In genomic region chr20:14824996-14825395, GRCh38 we compare ENCODE assay signal across 33 cellular contexts.
"Had no signal": no experiment of that assay in that cellular context is flagged by ENCODE, and none has a peak within 500 bp of the region (broad histone marks: within the 10 kb centered on the region; RNA-seq: fewer than 3 reads in every experiment).

No MANE protein-coding gene starts in this region.

- H3K9me3 ChIP-seq: ascending aorta had no signal

- H3K36me3 Mint-ChIP-seq: activated CD8-positive, alpha-beta memory T cell treated with anti-CD3 and anti-CD28 coated beads, Interleukin-2, amount 10 ng/mL, durations not matched to agents 7 days and 5 days; activated naive CD4-positive, alpha-beta T cell treated with anti-CD3 and anti-CD28 coated beads, Interleukin-2, amount 50 U/mL, for 72 hours; brain; T-cell had no signal

- H3K27me3 ChIP-seq: ascending aorta, cardiac muscle cell had no signal

- H3K4me3 ChIP-seq: ascending aorta, cardiac muscle cell, SK-N-MC had no signal

- H3K4me1 ChIP-seq: ascending aorta had no signal

- H3K4me3 Mint-ChIP-seq: activated B cell treated with CpG ODN at 0.5 μM for 24 hours; activated CD4-positive, alpha-beta T cell treated with anti-CD3 and anti-CD28 coated beads, Interleukin-2, amount 10 ng/mL, durations not matched to agents 24 days and 14 days; activated CD8-positive, alpha-beta memory T cell treated with anti-CD3 and anti-CD28 coated beads, Interleukin-2, amount 10 ng/mL, durations not matched to agents 7 days and 5 days; activated naive CD8-positive, alpha-beta T cell treated with anti-CD3 and anti-CD28 coated beads, Interleukin-2, amount 50 U/mL, for 24 hours; activated T-cell treated with anti-CD3 and anti-CD28 coated beads, Interleukin-2, amount 50 U/mL, for 24 hours; activated T-helper 1 cell treated with anti-CD3 and anti-CD28 coated beads, Interleukin-12 subunit alpha, Interleukin-12 subunit beta, Interleukin-2, Interleukin-4 antibody, amounts not matched to agents 30 ng/mL and 10 ng/mL and 1 ng/mL, durations not matched to agents 14 hours and 24 hours and 36 hours; T-cell had no signal

- H3K27ac Mint-ChIP-seq: activated B cell treated with CpG ODN at 0.5 μM for 24 hours; activated CD4-positive, alpha-beta T cell treated with anti-CD3 and anti-CD28 coated beads, Interleukin-2, amount 10 ng/mL, durations not matched to agents 24 days and 14 days; activated CD8-positive, alpha-beta memory T cell treated with anti-CD3 and anti-CD28 coated beads, Interleukin-2, amount 10 ng/mL, durations not matched to agents 7 days and 5 days; activated naive CD4-positive, alpha-beta T cell treated with anti-CD3 and anti-CD28 coated beads, Interleukin-2, amount 50 U/mL, for 72 hours; activated naive CD8-positive, alpha-beta T cell treated with anti-CD3 and anti-CD28 coated beads, Interleukin-2, amount 50 U/mL, for 24 hours; activated T-cell treated with anti-CD3 and anti-CD28 coated beads, Interleukin-2, amount 50 U/mL, for 24 hours; activated T-helper 1 cell treated with anti-CD3 and anti-CD28 coated beads, Interleukin-12 subunit alpha, Interleukin-12 subunit beta, Interleukin-2, Interleukin-4 antibody, amounts not matched to agents 30 ng/mL and 10 ng/mL and 1 ng/mL, durations not matched to agents 14 hours and 24 hours and 36 hours; T-cell had no signal

- DNase-seq: activated B cell treated with CpG ODN at 0.5 μM for 24 hours; activated CD4-positive, alpha-beta T cell treated with anti-CD3 and anti-CD28 coated beads for 1 hour; activated CD4-positive, alpha-beta T cell treated with anti-CD3 and anti-CD28 coated beads, Interleukin-2, amount 10 ng/mL, durations not matched to agents 24 days and 14 days; activated CD4-positive, alpha-beta T cell treated with anti-CD3 and anti-CD28 coated beads, Interleukin-2, amount 50 U/mL, for 48 hours; activated CD8-positive, alpha-beta memory T cell treated with anti-CD3 and anti-CD28 coated beads, Interleukin-2, amount 10 ng/mL, durations not matched to agents 7 days and 5 days; activated effector memory CD4-positive, alpha-beta T cell treated with Interleukin-2 at 50 U/mL for 16 hours; activated naive CD4-positive, alpha-beta T cell; activated naive CD8-positive, alpha-beta T cell treated with anti-CD3 and anti-CD28 coated beads, Interleukin-2, amount 50 U/mL, for 24 hours; activated T-cell treated with anti-CD3 and anti-CD28 coated beads, Interleukin-2, amount 50 U/mL, for 24 hours; amniotic stem cell; cerebellar nuclear complex; MV-4-11; NCI-H1092 treated with DMSO at 0.1 percent for 48 hours; NCI-H1417 treated with DMSO at 0.1 percent for 48 hours; NCI-H1694; NCI-H2029; NCI-H2171; NCI-H345; NCI-H510A; NCI-H69; NK-92 treated with Interleukin-12 subunit alpha and Interleukin-12 subunit beta, amount 100 ng/mL, for 24 hours; OCI-M1; RPMI8226; T-cell; T-helper 2 cell; T1000 had no signal

- H3K9me3 Mint-ChIP-seq: activated B cell treated with CpG ODN at 0.5 μM for 24 hours had no signal

- H3K36me3 ChIP-seq: ascending aorta, cardiac muscle cell had no signal

- H3K27me3 Mint-ChIP-seq: activated B cell treated with CpG ODN at 0.5 μM for 24 hours; activated CD4-positive, alpha-beta T cell treated with anti-CD3 and anti-CD28 coated beads, Interleukin-2, amount 10 ng/mL, durations not matched to agents 24 days and 14 days; activated CD8-positive, alpha-beta memory T cell treated with anti-CD3 and anti-CD28 coated beads, Interleukin-2, amount 10 ng/mL, durations not matched to agents 7 days and 5 days; activated naive CD8-positive, alpha-beta T cell treated with anti-CD3 and anti-CD28 coated beads, Interleukin-2, amount 50 U/mL, for 24 hours; activated T-cell treated with anti-CD3 and anti-CD28 coated beads, Interleukin-2, amount 50 U/mL, for 24 hours; T-cell had no signal

- H3K4me1 Mint-ChIP-seq: activated CD4-positive, alpha-beta T cell treated with anti-CD3 and anti-CD28 coated beads, Interleukin-2, amount 10 ng/mL, durations not matched to agents 24 days and 14 days; activated CD8-positive, alpha-beta memory T cell treated with anti-CD3 and anti-CD28 coated beads, Interleukin-2, amount 10 ng/mL, durations not matched to agents 7 days and 5 days; activated naive CD8-positive, alpha-beta T cell treated with anti-CD3 and anti-CD28 coated beads, Interleukin-2, amount 50 U/mL, for 24 hours; T-cell had no signal

- H3K9ac ChIP-seq: KMS-11 had no signal

- H3K27ac ChIP-seq: ascending aorta, cardiac muscle cell, KMS-11, SK-N-MC had no signal
